In the genomic region with DNA sequence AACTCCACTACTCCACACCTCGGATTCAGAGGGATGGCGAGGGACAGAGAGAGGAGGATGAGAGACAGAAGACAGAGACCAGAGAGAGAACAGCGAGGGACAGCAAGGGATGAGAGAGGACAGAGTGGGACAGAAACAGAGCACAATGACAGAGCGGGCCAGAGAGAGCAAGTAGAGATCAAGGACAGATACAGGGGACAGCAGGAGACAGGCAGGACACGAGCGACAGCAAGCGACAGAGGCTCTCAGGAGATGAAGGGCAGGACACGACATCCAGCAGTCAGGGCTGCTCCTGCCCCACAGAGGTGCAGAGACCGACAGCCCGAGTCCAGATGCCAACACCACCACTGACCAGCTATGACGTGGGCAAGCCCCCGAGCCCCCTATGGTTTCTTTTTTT, we compare ENCODE assay signal across 19 cellular contexts. TPM values are rescaled to one million over a fixed set of nuclear protein-coding genes. Genes with fewer than 3 reads are reported as not detected.
"Had no signal": no experiment of that assay in that cellular context is flagged by ENCODE, and none has a peak within 500 bp of the region (broad histone marks: within the 10 kb centered on the region; RNA-seq: fewer than 3 reads in every experiment).

No MANE protein-coding gene starts in this region.

- H3K27ac Mint-ChIP-seq: activated naive CD4-positive, alpha-beta T cell treated with anti-CD3 and anti-CD28 coated beads, Interleukin-2, amount 50 U/mL, for 24 hours; activated T-cell treated with anti-CD3 and anti-CD28 coated beads, Interleukin-2, amount 50 U/mL, for 72 hours; endodermal cell; nephron progenitor cell had no signal

- ATAC-seq: activated T-cell treated with anti-CD3 and anti-CD28 coated beads, Interleukin-2, amount 50 U/mL, for 72 hours; T-cell had no signal

- H3K36me3 ChIP-seq: prostate gland had no signal

- H3K9me3 ChIP-seq: prostate gland, right atrium auricular region, transverse colon had no signal

- H3K27me3 ChIP-seq: dorsolateral prefrontal cortex, right atrium auricular region, transverse colon had no signal

- H3K9me3 Mint-ChIP-seq: activated naive CD4-positive, alpha-beta T cell treated with anti-CD3 and anti-CD28 coated beads, Interleukin-2, amount 50 U/mL, for 24 hours; activated T-cell treated with anti-CD3 and anti-CD28 coated beads, Interleukin-2, amount 50 U/mL, for 72 hours; endodermal cell; nephron progenitor cell; T-cell had no signal

- H3K4me3 ChIP-seq: prostate gland, right atrium auricular region, transverse colon had no signal

- H3K27me3 Mint-ChIP-seq: activated naive CD4-positive, alpha-beta T cell treated with anti-CD3 and anti-CD28 coated beads, Interleukin-2, amount 50 U/mL, for 24 hours; T-cell had no signal

- H3K4me3 Mint-ChIP-seq: activated naive CD4-positive, alpha-beta T cell treated with anti-CD3 and anti-CD28 coated beads, Interleukin-2, amount 50 U/mL, for 24 hours; activated T-cell treated with anti-CD3 and anti-CD28 coated beads, Interleukin-2, amount 50 U/mL, for 72 hours; nephron progenitor cell had no signal

- DNase-seq: activated CD4-positive, alpha-beta T cell treated with anti-CD3 and anti-CD28 coated beads, Interleukin-2, amount 50 U/mL, for 1 hour; activated CD4-positive, CD25-positive, alpha-beta regulatory T cell treated with anti-CD3 and anti-CD28 coated beads, Interleukin-2, amount 50 U/mL, for 72 hours; activated CD8-positive, alpha-beta memory T cell treated with anti-CD3 and anti-CD28 coated beads, Interleukin-2, amount 50 U/mL, for 4 hours; activated gamma-delta T cell; activated T-cell treated with anti-CD3 and anti-CD28 coated beads, Interleukin-2, amount 50 U/mL, for 72 hours; amniotic stem cell; endodermal cell; foreskin fibroblast; mesenchymal stem cell; nephron progenitor cell; stimulated activated CD4-positive, alpha-beta T cell treated with anti-CD3 and anti-CD28 coated beads, Interleukin-2, amount 100 ng/mL, for 24 hours; stimulated activated naive CD4-positive, alpha-beta T cell treated with Interleukin-2 at 50 U/mL for 16 hours; transverse colon had no signal

- H3K4me1 ChIP-seq: prostate gland had no signal

- H3K27ac ChIP-seq: epithelial cell of prostate, prostate gland, right atrium auricular region, transverse colon had no signal

RNA-seq across cellular contexts. Expression of a gene that starts 29.9 kb away (rescaled TPM):
- total RNA-seq: activated T-cell treated with anti-CD3 and anti-CD28 coated beads, Interleukin-2, amount 50 U/mL, for 72 hours had no signal
